Comparison of ENCODE assay signal across 1 cellular context in genomic region chr5:60794691-60795090, GRCh38.
TF ChIP-seq lines count a peak whose summit lies in the region.

No MANE protein-coding gene starts in this region.

TF ChIP-seq in GM23338, 12 proteins besides CTCF, POLR2A, EP300 and RAD21 (continued from another document):
- no peak for TF ChIP-seq ZNF462 (CRISPR knock-in tag; IDR thresholded peaks at IDR 0.05)
